ENCODE assay signal across 7 cellular contexts in genomic region chr6:99768166-99768565, GRCh38.
"Had no signal": no experiment of that assay in that cellular context is flagged by ENCODE, and none has a peak within 500 bp of the region (broad histone marks: within the 10 kb centered on the region; RNA-seq: fewer than 3 reads in every experiment).

No MANE protein-coding gene starts in this region.

- ATAC-seq: GM12878 had no signal

- FAIRE-seq: GM12878, GM12891, GM12892, GM18507, GM19239 had no signal

- H3K4me3 ChIP-seq: GM12878 had no signal

- DNase-seq: GDM1, GF-D8 had no signal
